Comparison of ENCODE assay signal across 2 cellular contexts in the genomic region with DNA sequence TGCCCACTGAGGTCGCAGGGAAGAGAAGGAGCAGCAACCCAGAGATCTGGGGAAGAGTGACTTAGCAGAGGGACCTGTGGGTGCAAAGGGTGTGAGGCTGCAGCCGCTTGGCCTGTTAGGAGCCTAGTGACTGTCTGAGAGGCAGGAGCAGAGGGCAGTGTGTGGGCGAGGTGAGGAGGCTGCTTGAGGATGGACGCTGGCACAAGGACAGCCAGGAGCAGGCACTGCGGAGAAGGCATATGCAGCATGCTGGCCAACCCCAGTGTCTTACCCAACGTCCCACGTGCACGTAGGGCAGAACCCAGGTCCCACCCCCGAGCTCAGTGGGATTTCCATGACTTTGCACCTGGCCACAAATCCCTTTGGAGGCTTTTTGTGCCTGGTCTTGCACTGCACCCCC.
TF ChIP-seq lines count a peak whose summit lies in the region.

No MANE protein-coding gene starts in this region.

TF ChIP-seq in H1, 55 proteins besides CTCF, POLR2A, EP300 and RAD21 (continued from another document):
- TF ChIP-seq, protein P1, sequence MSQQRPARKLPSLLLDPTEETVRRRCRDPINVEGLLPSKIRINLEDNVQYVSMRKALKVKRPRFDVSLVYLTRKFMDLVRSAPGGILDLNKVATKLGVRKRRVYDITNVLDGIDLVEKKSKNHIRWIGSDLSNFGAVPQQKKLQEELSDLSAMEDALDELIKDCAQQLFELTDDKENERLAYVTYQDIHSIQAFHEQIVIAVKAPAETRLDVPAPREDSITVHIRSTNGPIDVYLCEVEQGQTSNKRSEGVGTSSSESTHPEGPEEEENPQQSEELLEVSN (IDR thresholded peaks at IDR 0.05) = no peak
- TF ChIP-seq RBBP5 (IDR thresholded peaks at IDR 0.05; ENCODE audit: borderline replicate concordance, low read depth, low read length) = no peak
- TF ChIP-seq SIN3A (conservative IDR thresholded peaks at IDR 0.05 in 1 of 2, IDR thresholded peaks at IDR 0.05 in 1 of 2; ENCODE audit: low read depth in 1 of 2, low read length in 2 of 2) = no peak
- TF ChIP-seq POU5F1 (IDR thresholded peaks at IDR 0.05; ENCODE audit: low read depth, low read length) = no peak
- no peak for TF ChIP-seq SP4 (IDR thresholded peaks at IDR 0.05; ENCODE audit: low read length)
- TF ChIP-seq GTF2F1 (IDR thresholded peaks at IDR 0.05; ENCODE audit: borderline replicate concordance, low read depth, low read length) = no peak

TF ChIP-seq in SK-N-SH, 30 proteins besides CTCF, POLR2A, EP300 and RAD21 (continued from another document):
- TF ChIP-seq, protein P2, sequence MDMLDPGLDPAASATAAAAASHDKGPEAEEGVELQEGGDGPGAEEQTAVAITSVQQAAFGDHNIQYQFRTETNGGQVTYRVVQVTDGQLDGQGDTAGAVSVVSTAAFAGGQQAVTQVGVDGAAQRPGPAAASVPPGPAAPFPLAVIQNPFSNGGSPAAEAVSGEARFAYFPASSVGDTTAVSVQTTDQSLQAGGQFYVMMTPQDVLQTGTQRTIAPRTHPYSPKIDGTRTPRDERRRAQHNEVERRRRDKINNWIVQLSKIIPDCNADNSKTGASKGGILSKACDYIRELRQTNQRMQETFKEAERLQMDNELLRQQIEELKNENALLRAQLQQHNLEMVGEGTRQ (IDR thresholded peaks at IDR 0.05; ENCODE audit: borderline replicate concordance, low read depth, low read length) = no peak
- TF ChIP-seq RFX5 (IDR thresholded peaks at IDR 0.05; ENCODE audit: low read length) = no peak
